Comparison of ENCODE assay signal across 13 cellular contexts in genomic region chr4:116599859-116600258, GRCh38.
DNase-seq lines count a peak whose midpoint lies in the region; ATAC-seq and TF ChIP-seq lines count a peak whose summit lies in the region.
"Had no signal": no experiment of that assay in that cellular context is flagged by ENCODE, and none has a peak within 500 bp of the region (broad histone marks: within the 10 kb centered on the region; RNA-seq: fewer than 3 reads in every experiment).

No MANE protein-coding gene starts in this region.

- ATAC-seq in lower lobe of right lung (peak in 1 of 2 donors; percentile 14), HG03045 (IDR thresholded peaks at IDR 0.05; ENCODE audit: unreplicated experiment) (no peak), GM21515 (IDR thresholded peaks at IDR 0.05; ENCODE audit: unreplicated experiment) (no peak)
- ATAC-seq: activated T-cell treated with anti-CD3 and anti-CD28 coated beads, Interleukin-2, amount 50 U/mL, for 72 hours; foreskin keratinocyte had no signal

- intact Hi-C loops in lower lobe of right lung (cut with DNase I), result no loop called here

- H3K27ac ChIP-seq in lower lobe of right lung, result no peak overlapping the region
- H3K27ac ChIP-seq: foreskin keratinocyte, tibial artery, VCaP had no signal

- H3K36me3 ChIP-seq in lower lobe of right lung, result no peaks in the 10 kb centered on the region
- H3K36me3 ChIP-seq: tibial artery had no signal

- peak; percentile 55 for TF ChIP-seq CTCF in GM13977 (IDR thresholded peaks at IDR 0.05; ENCODE audit: extremely low read depth, insufficient read depth, missing control alignments)
- no peak for TF ChIP-seq CTCF in lower lobe of right lung (IDR thresholded peaks at IDR 0.05)

- DNase-seq in DMS53 (lab: John Stamatoyannopoulos, UW) (peak; percentile 26), DMS53 treated with DMSO at 0.1 percent for 48 hours (lab: John Stamatoyannopoulos, UW; ENCODE audit: unreplicated experiment) (no peak), GM13977 (ENCODE audit: low spot score) (no peak), NCI-H69 (lab: John Stamatoyannopoulos, UW) (peak; percentile 0), lower lobe of right lung (peak; percentile 37), NCI-H2081 (lab: John Stamatoyannopoulos, UW) (no peak)
- DNase-seq: foreskin keratinocyte, NCI-H510A had no signal

- in situ Hi-C loops in GM13977 (cut with MboI; ENCODE audit: low pct_unique_long_range_greater_than_20kb, low sequenced_read_pairs, unreplicated experiment), result no loop called here

- H3K4me3 ChIP-seq in lower lobe of right lung, result no peak overlapping the region
- H3K4me3 ChIP-seq: tibial artery had no signal

- H3K4me1 ChIP-seq in lower lobe of right lung, result no peaks in the 10 kb centered on the region
- H3K4me1 ChIP-seq: tibial artery had no signal

- H3K27me3 ChIP-seq in lower lobe of right lung (ENCODE audit: low read depth), result no peaks in the 10 kb centered on the region
- H3K27me3 ChIP-seq: foreskin keratinocyte, tibial artery had no signal

- H3K9me3 ChIP-seq in lower lobe of right lung, result no peaks in the 10 kb centered on the region
- H3K9me3 ChIP-seq: tibial artery had no signal

Comparison
In these comparisons a context has a peak if more than half of its experiments do, and no peak if none do; other contexts are left out.
1. DNase-seq: peak in DMS53 (single experiment), NCI-H69 (single experiment) and lower lobe of right lung (single experiment); none in DMS53 treated with DMSO at 0.1 percent for 48 hours (single experiment), GM13977 (single experiment) and NCI-H2081 (0 of 2).